20 cellular contexts compared by ENCODE assay signal in genomic region chr14:53064461-53064860, GRCh38.
"Had no signal": no experiment of that assay in that cellular context is flagged by ENCODE, and none has a peak within 500 bp of the region (broad histone marks: within the 10 kb centered on the region; RNA-seq: fewer than 3 reads in every experiment).

No MANE protein-coding gene starts in this region.

- H3K79me2 ChIP-seq: hepatocyte had no signal

- H3K27me3 ChIP-seq: foreskin keratinocyte, hepatocyte, neutrophil, right atrium auricular region, suprapubic skin, thyroid gland had no signal

- H3K27ac ChIP-seq: foreskin keratinocyte, hepatocyte, neutrophil, right atrium auricular region, suprapubic skin, thyroid gland had no signal

- H3K9me3 Mint-ChIP-seq: dendritic cell treated with granulocyte-macrophage colony-stimulating factor and Interleukin-4, amounts not matched to agents 40 ng/mL and 50 ng/mL, for 4 days; naive thymus-derived CD8-positive, alpha-beta T cell; stimulated activated effector memory CD8-positive, alpha-beta T cell treated with anti-CD3 and anti-CD28 coated beads, Interleukin-12 subunit alpha, Interleukin-12 subunit beta, amount 100 ng/mL, for 72 hours; type B pancreatic cell had no signal

- DNase-seq: erythroblast; foreskin keratinocyte; head of caudate nucleus; mammary epithelial cell; mucosa of descending colon; naive thymus-derived CD8-positive, alpha-beta T cell; posterior cingulate gyrus; stimulated activated CD4-positive, alpha-beta T cell treated with anti-CD3 and anti-CD28 coated beads, Interleukin-2, amount 100 ng/mL, for 48 hours; stimulated activated CD8-positive, alpha-beta memory T cell treated with anti-CD3 and anti-CD28 coated beads, Interleukin-4, amount 100 ng/mL, for 48 hours; stimulated activated naive CD8-positive, alpha-beta T cell treated with anti-CD3 and anti-CD28 coated beads, Interleukin-15, Interleukin-2, amounts not matched to agents 100 U/mL and 50 U/mL, for 24 hours; thyroid gland had no signal

- H3K4me1 ChIP-seq: foreskin keratinocyte, right atrium auricular region, suprapubic skin, thyroid gland had no signal

- H3K9me3 ChIP-seq: mucosa of descending colon, neutrophil, right atrium auricular region, suprapubic skin, thyroid gland had no signal

- H3K4me3 Mint-ChIP-seq: dendritic cell treated with granulocyte-macrophage colony-stimulating factor and Interleukin-4, amounts not matched to agents 40 ng/mL and 50 ng/mL, for 4 days; naive thymus-derived CD8-positive, alpha-beta T cell; stimulated activated effector memory CD8-positive, alpha-beta T cell treated with anti-CD3 and anti-CD28 coated beads, Interleukin-12 subunit alpha, Interleukin-12 subunit beta, amount 100 ng/mL, for 72 hours; type B pancreatic cell had no signal

- ATAC-seq: foreskin keratinocyte; left lobe of liver; mucosa of descending colon; naive thymus-derived CD8-positive, alpha-beta T cell; stimulated activated effector memory CD8-positive, alpha-beta T cell treated with anti-CD3 and anti-CD28 coated beads, Interleukin-12 subunit alpha, Interleukin-12 subunit beta, amount 100 ng/mL, for 72 hours; stimulated activated naive CD8-positive, alpha-beta T cell treated with anti-CD3 and anti-CD28 coated beads, Interleukin-15, Interleukin-2, amounts not matched to agents 100 U/mL and 50 U/mL, for 24 hours had no signal

- H3K27ac Mint-ChIP-seq: dendritic cell treated with granulocyte-macrophage colony-stimulating factor and Interleukin-4, amounts not matched to agents 40 ng/mL and 50 ng/mL, for 4 days; stimulated activated effector memory CD8-positive, alpha-beta T cell treated with anti-CD3 and anti-CD28 coated beads, Interleukin-12 subunit alpha, Interleukin-12 subunit beta, amount 100 ng/mL, for 72 hours; type B pancreatic cell had no signal

- H3K27me3 Mint-ChIP-seq: dendritic cell treated with granulocyte-macrophage colony-stimulating factor and Interleukin-4, amounts not matched to agents 40 ng/mL and 50 ng/mL, for 4 days; naive thymus-derived CD8-positive, alpha-beta T cell; type B pancreatic cell had no signal

- H2AFZ ChIP-seq: hepatocyte had no signal

- H3K4me2 ChIP-seq: hepatocyte, smooth muscle cell had no signal

- H3K4me3 ChIP-seq: hepatocyte, mucosa of descending colon, right atrium auricular region, smooth muscle cell, suprapubic skin, thyroid gland had no signal

- H3K36me3 ChIP-seq: neutrophil, right atrium auricular region, suprapubic skin, thyroid gland had no signal
